Comparison of ENCODE assay signal across 8 cellular contexts in genomic region chr4:76199664-76200211, GRCh38. TPM values are rescaled to one million over a fixed set of nuclear protein-coding genes. Genes with fewer than 3 reads are reported as not detected.
A peak's percentile ranks its signal among the peaks of the same experiment; 100 is the strongest.
DNase-seq lines count a peak whose midpoint lies in the region; ATAC-seq and TF ChIP-seq lines count a peak whose summit lies in the region.

No MANE protein-coding gene starts in this region.

- H4K20me1 ChIP-seq in SK-N-SH (ENCODE audit: insufficient read depth): peaks cover 10% of the 10 kb centered on the region

- no peaks in the 10 kb centered on the region for H3K9me3 ChIP-seq in SK-N-SH

- H3K4me1 Mint-ChIP-seq in activated T-helper 2 cell treated with anti-CD3 and anti-CD28 coated beads, Interferon-gamma antibody, Interleukin-2, Interleukin-4, amounts not matched to agents 10 μg/mL and 5 μg/mL and 100 μg/mL, durations not matched to agents 14 hours and 24 hours and 36 hours (ENCODE audit: low read depth): peaks cover 21% of the 10 kb centered on the region

- H2AFZ ChIP-seq in SK-N-SH (ENCODE audit: low read depth): no peak overlapping the region

- peaks cover 85% of the 10 kb centered on the region for H3K79me2 ChIP-seq in SK-N-SH (ENCODE audit: insufficient read depth)

- H3K27me3 ChIP-seq in SK-N-SH (ENCODE audit: insufficient read depth): no peaks in the 10 kb centered on the region

- no peak for DNase-seq in SK-N-SH
- DNase-seq in NCI-H2171 (lab: John Stamatoyannopoulos, UW): peak; percentile 5
- DNase-seq in myocyte (ENCODE audit: low read depth): peak; percentile 68
- no peak for DNase-seq in activated T-helper 2 cell treated with anti-CD3 and anti-CD28 coated beads, Interferon-gamma antibody, Interleukin-2, Interleukin-4, amounts not matched to agents 10 μg/mL and 5 μg/mL and 100 μg/mL, durations not matched to agents 14 hours and 24 hours and 36 hours (ENCODE audit: low spot score)
- DNase-seq in amniotic stem cell (lab: John Stamatoyannopoulos, UW): no peak

- H3K4me1 ChIP-seq in SK-N-SH (ENCODE audit: control insufficient read depth in 1 of 2, insufficient read depth in 2 of 2, low read depth in 1 of 2, low read length in 1 of 2): peaks cover 23 to 50% of the 10 kb centered on the region in 2 experiments

- TF ChIP-seq CTCF in SK-N-SH (IDR thresholded peaks at IDR 0.05): no peak

- H3K4me3 Mint-ChIP-seq in activated T-helper 2 cell treated with anti-CD3 and anti-CD28 coated beads, Interferon-gamma antibody, Interleukin-2, Interleukin-4, amounts not matched to agents 10 μg/mL and 5 μg/mL and 100 μg/mL, durations not matched to agents 14 hours and 24 hours and 36 hours (ENCODE audit: low read depth): no peak overlapping the region

- no peak overlapping the region for H3K27ac Mint-ChIP-seq in activated T-helper 2 cell treated with anti-CD3 and anti-CD28 coated beads, Interferon-gamma antibody, Interleukin-2, Interleukin-4, amounts not matched to agents 10 μg/mL and 5 μg/mL and 100 μg/mL, durations not matched to agents 14 hours and 24 hours and 36 hours

- H3K9ac ChIP-seq in SK-N-SH: no peak overlapping the region

- ATAC-seq in SK-N-SH treated with all-trans-retinoic acid at 6 μM for 48 hours (no peak), HG02571 (IDR thresholded peaks at IDR 0.05; ENCODE audit: unreplicated experiment) (peak; percentile 76)

- intact Hi-C loops in activated T-helper 2 cell treated with anti-CD3 and anti-CD28 coated beads, Interferon-gamma antibody, Interleukin-2, Interleukin-4, amounts not matched to agents 10 μg/mL and 5 μg/mL and 100 μg/mL, durations not matched to agents 14 hours and 24 hours and 36 hours (cut with micrococcal nuclease): loop anchor here (2.0 kb wide), 1 partner anchor 13 kb away; the partner anchor contains the start of gene SCARB2

- no peak for TF ChIP-seq EP300 in SK-N-SH (IDR thresholded peaks at IDR 0.05; ENCODE audit: borderline replicate concordance in 1 of 2, low read depth in 1 of 2, low read length in 1 of 2)

- H3K27ac ChIP-seq in SK-N-SH (ENCODE audit: low read depth in 2 of 2, low read length in 1 of 2) (peak overlapping the region; percentile 73 to 99), cingulate gyrus (ENCODE audit: low read depth, low read length) (peak overlapping the region; percentile 94)

- TF ChIP-seq RAD21 in SK-N-SH (IDR thresholded peaks at IDR 0.05; ENCODE audit: low read length): no peak

- H3K36me3 Mint-ChIP-seq in activated T-helper 2 cell treated with anti-CD3 and anti-CD28 coated beads, Interferon-gamma antibody, Interleukin-2, Interleukin-4, amounts not matched to agents 10 μg/mL and 5 μg/mL and 100 μg/mL, durations not matched to agents 14 hours and 24 hours and 36 hours (ENCODE audit: low read depth): no peaks in the 10 kb centered on the region

- H3K4me3 ChIP-seq in SK-N-SH (ENCODE audit: low read depth in 2 of 2, low read length in 1 of 2): no peak overlapping the region

- H3F3A ChIP-seq in SK-N-SH (replicated peaks; ENCODE audit: insufficient read depth): peaks cover 22% of the 10 kb centered on the region

- H3K4me2 ChIP-seq in SK-N-SH: peak overlapping the region; percentile 58; the same call in 1 of the 2 replicates

- no peaks in the 10 kb centered on the region for H3K9me2 ChIP-seq in SK-N-SH

- no peaks in the 10 kb centered on the region for H3K27me3 Mint-ChIP-seq in activated T-helper 2 cell treated with anti-CD3 and anti-CD28 coated beads, Interferon-gamma antibody, Interleukin-2, Interleukin-4, amounts not matched to agents 10 μg/mL and 5 μg/mL and 100 μg/mL, durations not matched to agents 14 hours and 24 hours and 36 hours (ENCODE audit: low read depth)

- H3K9me3 Mint-ChIP-seq in activated T-helper 2 cell treated with anti-CD3 and anti-CD28 coated beads, Interferon-gamma antibody, Interleukin-2, Interleukin-4, amounts not matched to agents 10 μg/mL and 5 μg/mL and 100 μg/mL, durations not matched to agents 14 hours and 24 hours and 36 hours: no peaks in the 10 kb centered on the region

- peaks cover 7 to 8% of the 10 kb centered on the region in 2 experiments for H3K36me3 ChIP-seq in SK-N-SH (replicated peaks in 1 of 2; ENCODE audit: control insufficient read depth in 1 of 2, insufficient read depth in 2 of 2, low read length in 1 of 2)

- POLR2A ChIA-PET in SK-N-SH (lab: Yijun Ruan, JAX): interaction anchor here (1.9 to 2.9 kb wide), 3 partner anchors 8 to 108 kb away, joined by 5 to 16 read pairs (median 6); partner anchors contain the start of gene SCARB2

- WGBS in SK-N-SH (ENCODE audit: low lambda C conversion rate): 61% methylated on average over 11 of the region's 13 CpGs

- CTCF ChIA-PET in SK-N-SH (lab: Yijun Ruan, JAX): interaction anchor here (0.9 to 5.9 kb wide), 5 partner anchors 9 to 178 kb away, joined by 3 to 37 read pairs (median 4); no protein-coding TSS in a partner anchor

TF ChIP-seq in SK-N-SH, 30 proteins besides CTCF, POLR2A, EP300 and RAD21:
- TF ChIP-seq CHD2 (IDR thresholded peaks at IDR 0.05; ENCODE audit: low read length, partially characterized antibody): no peak
- 0 out of 2 replicates have a peak, but pooled peaks have one; percentile 7 for TF ChIP-seq SMC3 (IDR thresholded peaks at IDR 0.05; ENCODE audit: low read depth, low read length)

TF ChIP-seq in SK-N-SH treated with all-trans-retinoic acid at 6 μM for 48 hours, 23 proteins besides CTCF, POLR2A, EP300 and RAD21:
- no peak for TF ChIP-seq BACH2 (CRISPR knock-in tag; IDR thresholded peaks at IDR 0.05; ENCODE audit: borderline replicate concordance)
- no peak for TF ChIP-seq OSR1 (CRISPR knock-in tag; IDR thresholded peaks at IDR 0.05)
- no peak for TF ChIP-seq PATZ1 (CRISPR knock-in tag; IDR thresholded peaks at IDR 0.05; ENCODE audit: borderline replicate concordance)
- TF ChIP-seq ZNF565 (CRISPR knock-in tag; conservative IDR thresholded peaks at IDR 0.05; ENCODE audit: low read depth): no peak
- no peak for TF ChIP-seq ZFP3 (CRISPR knock-in tag; IDR thresholded peaks at IDR 0.05)
- TF ChIP-seq GLIS3 (CRISPR knock-in tag; IDR thresholded peaks at IDR 0.05): no peak
- TF ChIP-seq ESRRG (CRISPR knock-in tag; IDR thresholded peaks at IDR 0.05): no peak
- no peak for TF ChIP-seq PPARA (CRISPR knock-in tag; IDR thresholded peaks at IDR 0.05; ENCODE audit: borderline replicate concordance)

RNA-seq across cellular contexts. Expression of gene SCARB2, which starts 13.9 kb away (rescaled TPM):
- 81.3 and 82.6 TPM in 2 replicates for polyA plus RNA-seq in SK-N-SH (2012; rRNA removed)
- 108 TPM in 2 replicates for polyA plus RNA-seq in SK-N-SH (2012; cell fraction: cytosol; rRNA removed)
- polyA plus RNA-seq in SK-N-SH (2012; cell fraction: nucleus; rRNA removed): 45.5 and 83.0 TPM in 2 replicates
- total RNA-seq in myocyte: 208 and 216 TPM in 2 replicates
- polyA plus RNA-seq in myocyte (2012): 140 TPM
- total RNA-seq in activated T-helper 2 cell treated with anti-CD3 and anti-CD28 coated beads, Interferon-gamma antibody, Interleukin-2, Interleukin-4, amounts not matched to agents 10 μg/mL and 5 μg/mL and 100 μg/mL, durations not matched to agents 14 hours and 24 hours and 36 hours: 1.3 and 1.9 TPM in 2 replicates

RNA-seq across cellular contexts. Expression of gene NUP54, which starts 51.5 kb away (rescaled TPM):
- polyA plus RNA-seq in SK-N-SH (2012; rRNA removed): 19.4 and 20.4 TPM in 2 replicates
- 26.8 and 27.3 TPM in 2 replicates for polyA plus RNA-seq in SK-N-SH (2012; cell fraction: cytosol; rRNA removed)
- 10.2 and 25.7 TPM in 2 replicates for polyA plus RNA-seq in SK-N-SH (2012; cell fraction: nucleus; rRNA removed)
- 19.4 and 20.8 TPM in 2 replicates for total RNA-seq in myocyte
- polyA plus RNA-seq in myocyte (2012): 9.7 TPM
- total RNA-seq in activated T-helper 2 cell treated with anti-CD3 and anti-CD28 coated beads, Interferon-gamma antibody, Interleukin-2, Interleukin-4, amounts not matched to agents 10 μg/mL and 5 μg/mL and 100 μg/mL, durations not matched to agents 14 hours and 24 hours and 36 hours: 74.7 and 75.6 TPM in 2 replicates

RNA-seq across cellular contexts. Expression of gene FAM47E, which starts 51.8 kb away (rescaled TPM):
- 1.8 and 2.5 TPM in 2 replicates for polyA plus RNA-seq in SK-N-SH (2012; rRNA removed)
- 1.9 and 2.7 TPM in 2 replicates for polyA plus RNA-seq in SK-N-SH (2012; cell fraction: cytosol; rRNA removed)
- polyA plus RNA-seq in SK-N-SH (2012; cell fraction: nucleus; rRNA removed): 2.3 and 5.4 TPM in 2 replicates
- total RNA-seq in myocyte: 0.13 and 0.21 TPM in 2 replicates
- polyA plus RNA-seq in myocyte (2012): 0.28 TPM
- not detected in 2 replicates for total RNA-seq in activated T-helper 2 cell treated with anti-CD3 and anti-CD28 coated beads, Interferon-gamma antibody, Interleukin-2, Interleukin-4, amounts not matched to agents 10 μg/mL and 5 μg/mL and 100 μg/mL, durations not matched to agents 14 hours and 24 hours and 36 hours

Comparison
In these comparisons a context has a peak if more than half of its experiments do, and no peak if none do; other contexts are left out.
1. DNase-seq: peak in NCI-H2171 (single experiment) and myocyte (single experiment); none in SK-N-SH (single experiment), activated T-helper 2 cell treated with anti-CD3 and anti-CD28 coated beads, Interferon-gamma antibody, Interleukin-2, Interleukin-4, amounts not matched to agents 10 μg/mL and 5 μg/mL and 100 μg/mL, durations not matched to agents 14 hours and 24 hours and 36 hours (single experiment) and amniotic stem cell (single experiment).
2. RNA of gene SCARB2, which starts 13.9 kb away (total RNA-seq): 208 to 216 TPM in myocyte; 1.3 to 1.9 TPM in activated T-helper 2 cell treated with anti-CD3 and anti-CD28 coated beads, Interferon-gamma antibody, Interleukin-2, Interleukin-4, amounts not matched to agents 10 μg/mL and 5 μg/mL and 100 μg/mL, durations not matched to agents 14 hours and 24 hours and 36 hours; every median in the first group is over 10 times any median in the second.